In genomic region chr3:95894820-95895219, GRCh38 we compare ENCODE assay signal across 26 cellular contexts.
"Had no signal": no experiment of that assay in that cellular context is flagged by ENCODE, and none has a peak within 500 bp of the region (broad histone marks: within the 10 kb centered on the region; RNA-seq: fewer than 3 reads in every experiment).

No MANE protein-coding gene starts in this region.

- DNase-seq: dorsolateral prefrontal cortex; effector CD4-positive, alpha-beta T cell; foreskin keratinocyte; glutamatergic neuron; heart right ventricle; hypothalamus; immature natural killer cell; islet precursor cell; left ventricle myocardium superior; lower lobe of right lung; natural killer cell; stimulated activated CD4-positive, alpha-beta T cell treated with anti-CD3 and anti-CD28 coated beads, Interleukin-12 subunit alpha, Interleukin-12 subunit beta, amount 100 ng/mL, for 4 hours; stimulated activated CD4-positive, alpha-beta T cell treated with anti-CD3 and anti-CD28 coated beads, Interleukin-1b, Interleukin-23, amount 100 ng/mL, for 48 hours; stimulated activated CD4-positive, alpha-beta T cell treated with anti-CD3 and anti-CD28 coated beads, Interleukin-4, amount 100 ng/mL, for 1 hour; stimulated activated CD8-positive, alpha-beta memory T cell treated with anti-CD3 and anti-CD28 coated beads, Interleukin-4, amount 100 ng/mL, for 48 hours; stimulated activated naive CD4-positive, alpha-beta T cell; stimulated activated naive CD8-positive, alpha-beta T cell treated with anti-CD3 and anti-CD28 coated beads, Interleukin-15, amount 100 ng/mL, for 72 hours; transverse colon had no signal

- H3K4me1 ChIP-seq: foreskin keratinocyte, heart right ventricle, lower lobe of right lung, parathyroid adenoma, prostate gland, right atrium auricular region, suprapubic skin, transverse colon had no signal

- H3K4me3 ChIP-seq: dorsolateral prefrontal cortex, heart right ventricle, lower lobe of right lung, prostate gland, right atrium auricular region, smooth muscle cell, suprapubic skin, transverse colon had no signal

- H3K36me3 ChIP-seq: heart right ventricle, lower lobe of right lung, neutrophil, prostate gland, right atrium auricular region, suprapubic skin, transverse colon had no signal

- H3K79me2 ChIP-seq: parathyroid adenoma had no signal

- H3K9ac ChIP-seq: parathyroid adenoma had no signal

- H3K4me2 ChIP-seq: smooth muscle cell had no signal

- H3K27me3 ChIP-seq: dorsolateral prefrontal cortex, foreskin keratinocyte, heart right ventricle, neutrophil, right atrium auricular region, suprapubic skin, transverse colon had no signal

- FAIRE-seq: colon had no signal

- H3K9me3 ChIP-seq: lower lobe of right lung, neutrophil, prostate gland, transverse colon had no signal

- H2AFZ ChIP-seq: parathyroid adenoma had no signal

- H3K27ac ChIP-seq: dorsolateral prefrontal cortex, foreskin keratinocyte, heart right ventricle, lower lobe of right lung, neutrophil, parathyroid adenoma, prostate gland, right atrium auricular region, suprapubic skin, transverse colon had no signal

- ATAC-seq: foreskin keratinocyte; heart right ventricle; left ventricle myocardium superior; lower lobe of right lung; natural killer cell; sciatic nerve; stimulated activated naive CD8-positive, alpha-beta T cell treated with anti-CD3 and anti-CD28 coated beads, Interleukin-15, amount 100 ng/mL, for 72 hours had no signal
